ENCODE assay signal across 11 cellular contexts in the genomic region with DNA sequence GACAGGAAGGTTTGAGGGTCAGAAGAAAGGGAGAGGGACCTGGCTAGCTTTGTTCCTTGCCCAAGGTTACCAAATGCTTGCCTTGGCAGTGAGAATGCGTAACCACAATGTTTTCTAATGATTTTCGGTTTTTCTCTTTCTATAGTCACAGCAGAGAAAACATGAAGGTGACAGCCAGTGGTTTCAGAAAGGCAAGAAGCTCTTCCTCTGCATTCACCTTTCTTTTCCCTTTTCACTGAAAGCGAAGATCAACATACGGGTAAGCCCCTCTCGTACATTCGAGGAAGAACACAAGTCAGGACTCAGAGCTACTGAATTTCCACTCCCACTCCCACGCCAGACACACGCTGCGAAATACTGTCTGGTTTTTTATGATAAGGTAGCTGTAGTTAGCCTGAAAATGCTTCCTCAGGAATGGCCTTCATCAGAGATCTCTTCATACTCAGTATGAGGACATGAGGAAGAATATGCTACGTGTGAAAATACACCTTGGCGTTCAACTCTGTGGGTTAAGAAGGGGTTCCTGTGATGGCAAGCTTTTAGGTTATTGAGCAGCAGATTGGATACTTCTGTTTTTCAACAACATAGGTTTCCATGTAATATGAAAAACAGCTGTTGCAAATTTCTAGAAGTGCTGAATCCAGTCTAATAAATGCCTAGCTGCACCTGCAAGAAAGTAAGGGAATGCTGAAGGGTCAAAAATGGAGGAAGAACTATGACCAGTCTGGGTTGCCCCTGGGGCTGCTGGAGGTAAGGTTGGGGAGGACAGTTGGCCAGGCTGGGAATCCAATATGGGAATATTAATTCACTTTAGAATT. TPM values are rescaled to one million over a fixed set of nuclear protein-coding genes. Genes with fewer than 3 reads are reported as not detected.
DNase-seq lines count a peak whose midpoint lies in the region; ATAC-seq and TF ChIP-seq lines count a peak whose summit lies in the region.
"Had no signal": no experiment of that assay in that cellular context is flagged by ENCODE, and none has a peak within 500 bp of the region (broad histone marks: within the 10 kb centered on the region; RNA-seq: fewer than 3 reads in every experiment).

No MANE protein-coding gene starts in this region.

- peaks cover 90% of the 10 kb centered on the region for H3K27me3 ChIP-seq in MM.1S (replicated peaks; ENCODE audit: insufficient read depth, low read length)

- peaks cover 6% of the 10 kb centered on the region for H4K20me1 ChIP-seq in MM.1S (ENCODE audit: insufficient read depth, low read length)

- H3K79me2 ChIP-seq in MM.1S (ENCODE audit: low read length), result no peaks in the 10 kb centered on the region

- peaks cover 2% of the 10 kb centered on the region for H3K27me3 Mint-ChIP-seq in activated T-cell treated with anti-CD3 and anti-CD28 coated beads, Interleukin-2, amount 50 U/mL, for 4 hours (ENCODE audit: low read depth)
- no peaks in the 10 kb centered on the region for H3K27me3 Mint-ChIP-seq in stimulated activated naive B cell treated with anti-CD40 and anti-IgM and Interleukin-4, amounts not matched to agents 10 μg/mL and 1 μg/mL and 100 μg/mL, for 72 hours

- H3K27ac ChIP-seq in MM.1S (ENCODE audit: low read length), result no peak overlapping the region

- H3K4me3 ChIP-seq in MM.1S (ENCODE audit: low read length), result no peak overlapping the region
- H3K4me3 ChIP-seq: smooth muscle cell had no signal

- peak overlapping the region; percentile 34 for H3K4me3 Mint-ChIP-seq in activated T-cell treated with anti-CD3 and anti-CD28 coated beads, Interleukin-2, amount 50 U/mL, for 4 hours
- peak overlapping the region; percentile 74 to 76 for H3K4me3 Mint-ChIP-seq in stimulated activated naive B cell treated with anti-CD40 and anti-IgM and Interleukin-4, amounts not matched to agents 10 μg/mL and 1 μg/mL and 100 μg/mL, for 72 hours

- no peaks in the 10 kb centered on the region for H3K36me3 ChIP-seq in MM.1S (replicated peaks; ENCODE audit: insufficient read depth, low read length)

- peaks cover 18% of the 10 kb centered on the region for H3F3A ChIP-seq in MM.1S (ENCODE audit: insufficient read depth, low read length)

- DNase-seq in activated T-cell treated with anti-CD3 and anti-CD28 coated beads, Interleukin-2, amount 50 U/mL, for 4 hours, result no peak
- no peak for DNase-seq in activated T-cell treated with anti-CD3 and anti-CD28 coated beads, Interleukin-2, amount 50 U/mL, for 48 hours
- DNase-seq in MM.1S (peak; percentile 71), HPDE6-E6E7 (ENCODE audit: extremely low spot score) (no peak), HCEC 1CT (no peak), SKM-1 (lab: John Stamatoyannopoulos, UW; ENCODE audit: unreplicated experiment) (no peak)
- no peak for DNase-seq in stimulated activated naive B cell treated with anti-CD40 and anti-IgM and Interleukin-4, amounts not matched to agents 10 μg/mL and 1 μg/mL and 100 μg/mL, for 72 hours
- DNase-seq: islet precursor cell, NCI-H2227 treated with DMSO at 0.1 percent for 48 hours had no signal

- H3K9me2 ChIP-seq in MM.1S (replicated peaks; ENCODE audit: insufficient read depth, low read length), result no peaks in the 10 kb centered on the region

- peaks cover 14% of the 10 kb centered on the region for H3K9me3 Mint-ChIP-seq in activated T-cell treated with anti-CD3 and anti-CD28 coated beads, Interleukin-2, amount 50 U/mL, for 4 hours
- peaks cover 3 to 5% of the 10 kb centered on the region in 2 donors for H3K9me3 Mint-ChIP-seq in stimulated activated naive B cell treated with anti-CD40 and anti-IgM and Interleukin-4, amounts not matched to agents 10 μg/mL and 1 μg/mL and 100 μg/mL, for 72 hours

- peak overlapping the region; percentile 25; the same call in 1 of the 2 replicates for H3K4me2 ChIP-seq in MM.1S (ENCODE audit: low read depth, low read length)
- H3K4me2 ChIP-seq: smooth muscle cell had no signal

- TF ChIP-seq CTCF in MM.1S (IDR thresholded peaks at IDR 0.05; ENCODE audit: low read length), result no peak

- peaks cover 34% of the 10 kb centered on the region for H3K4me1 Mint-ChIP-seq in activated T-cell treated with anti-CD3 and anti-CD28 coated beads, Interleukin-2, amount 50 U/mL, for 4 hours (ENCODE audit: low read depth)
- H3K4me1 Mint-ChIP-seq in stimulated activated naive B cell treated with anti-CD40 and anti-IgM and Interleukin-4, amounts not matched to agents 10 μg/mL and 1 μg/mL and 100 μg/mL, for 72 hours, result peaks cover 47 to 73% of the 10 kb centered on the region in 2 donors

- H3K9ac ChIP-seq in MM.1S (ENCODE audit: low read length), result no peak overlapping the region

- no peak overlapping the region for H2AFZ ChIP-seq in MM.1S (ENCODE audit: low read length)

- H3K4me1 ChIP-seq in MM.1S (ENCODE audit: low read length), result peaks cover 22% of the 10 kb centered on the region

- no peaks in the 10 kb centered on the region; the same call in 1 of the 2 replicates for H3K9me3 ChIP-seq in MM.1S (replicated peaks; ENCODE audit: insufficient read depth, low read length)

- H3K27ac Mint-ChIP-seq in stimulated activated naive B cell treated with anti-CD40 and anti-IgM and Interleukin-4, amounts not matched to agents 10 μg/mL and 1 μg/mL and 100 μg/mL, for 72 hours, result peak overlapping the region; percentile 99

- ATAC-seq in activated T-cell treated with anti-CD3 and anti-CD28 coated beads, Interleukin-2, amount 50 U/mL, for 4 hours, result peak; percentile 71 to 73
- peak; percentile 49 for ATAC-seq in HG02623 (IDR thresholded peaks at IDR 0.05; ENCODE audit: unreplicated experiment)
- ATAC-seq in stimulated activated naive B cell treated with anti-CD40 and anti-IgM and Interleukin-4, amounts not matched to agents 10 μg/mL and 1 μg/mL and 100 μg/mL, for 72 hours (replicated peaks), result peak; percentile 13 to 14

- H3K36me3 Mint-ChIP-seq in activated T-cell treated with anti-CD3 and anti-CD28 coated beads, Interleukin-2, amount 50 U/mL, for 4 hours (ENCODE audit: insufficient read depth), result no peaks in the 10 kb centered on the region
- peaks cover 19 to 37% of the 10 kb centered on the region in 2 donors for H3K36me3 Mint-ChIP-seq in stimulated activated naive B cell treated with anti-CD40 and anti-IgM and Interleukin-4, amounts not matched to agents 10 μg/mL and 1 μg/mL and 100 μg/mL, for 72 hours

RNA-seq across cellular contexts. Expression of a gene that starts 7.4 kb away (rescaled TPM):
- total RNA-seq in activated T-cell treated with anti-CD3 and anti-CD28 coated beads, Interleukin-2, amount 50 U/mL, for 4 hours, result 10 to 100 TPM; 27.4 to 49.8 (median 27.5) TPM

Comparison
In these comparisons a context has a peak if more than half of its experiments do, and no peak if none do; other contexts are left out.
1. ATAC-seq: peak in every context shown above with its lines; median percentile 72 in activated T-cell treated with anti-CD3 and anti-CD28 coated beads, Interleukin-2, amount 50 U/mL, for 4 hours; 49 in HG02623; 14 in stimulated activated naive B cell treated with anti-CD40 and anti-IgM and Interleukin-4, amounts not matched to agents 10 μg/mL and 1 μg/mL and 100 μg/mL, for 72 hours.